In the genomic region with DNA sequence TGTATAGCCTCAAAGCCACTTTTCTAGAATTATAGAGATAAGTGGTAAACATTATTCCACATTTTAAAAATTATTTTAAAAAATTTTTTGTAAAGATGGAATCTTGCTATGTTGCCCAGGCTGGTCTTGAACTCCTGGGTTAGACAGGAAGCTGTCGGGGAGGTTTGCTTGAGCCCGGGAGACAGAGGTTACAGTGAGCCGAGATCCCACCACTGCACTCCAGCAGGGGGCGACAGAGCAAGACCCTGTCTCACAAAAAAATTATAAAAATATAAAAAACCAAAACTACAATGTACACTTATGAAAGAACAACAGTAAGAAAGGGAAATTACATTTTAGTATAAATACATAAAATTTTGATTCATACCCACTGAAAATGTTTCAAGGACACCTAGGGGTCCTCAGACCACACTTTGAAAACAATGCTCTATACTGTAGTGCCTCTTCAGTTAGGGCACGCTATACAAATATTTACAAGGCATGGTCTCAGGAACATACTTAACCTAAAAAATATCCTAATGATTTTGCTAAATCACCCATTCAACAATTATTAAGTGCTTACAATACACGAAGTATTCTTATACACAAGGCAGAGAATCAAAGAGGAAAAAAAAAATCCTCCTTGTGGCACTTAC, we compare ENCODE assay signal across 8 cellular contexts.
A peak's percentile ranks its signal among the peaks of the same experiment; 100 is the strongest.
DNase-seq lines count a peak whose midpoint lies in the region; ATAC-seq lines count a peak whose summit lies in the region.

No MANE protein-coding gene starts in this region.

- H3K9me3 ChIP-seq in GM23248 (ENCODE audit: low read depth) (no peaks in the 10 kb centered on the region), SJSA1 (replicated peaks) (no peaks in the 10 kb centered on the region)

- in situ Hi-C loops in GM23248 (cut with MboI), result loop anchor here (10.0 kb wide), 1 partner anchor 119 kb away; no protein-coding TSS in a partner anchor
- in situ Hi-C loops in G401 (cut with HindIII; ENCODE audit: low sequenced_read_pairs), result loop anchor here (25.0 kb wide), 1 partner anchor 112 kb away; the partner anchor contains the start of gene MRTFA

- H3K4me1 ChIP-seq in GM23248 (ENCODE audit: insufficient read depth), result peaks cover 42% of the 10 kb centered on the region
- peaks cover 13% of the 10 kb centered on the region for H3K4me1 ChIP-seq in SJSA1 (replicated peaks)

- peaks cover 34% of the 10 kb centered on the region for H3F3A ChIP-seq in GM23248 (ENCODE audit: insufficient read depth)

- no peaks in the 10 kb centered on the region for H3K9me3 Mint-ChIP-seq in activated naive CD4-positive, alpha-beta T cell treated with anti-CD3 and anti-CD28 coated beads for 36 hours

- H2AFZ ChIP-seq in GM23248, result no peak overlapping the region

- no peaks in the 10 kb centered on the region for H3K9me2 ChIP-seq in GM23248 (ENCODE audit: insufficient read depth)

- DNase-seq in GM23248 (peak; percentile 63), SJSA1 (ENCODE audit: low read depth in 1 of 2, low spot score in 2 of 2) (peak; percentile 42 to 63), left cardiac atrium (peak; percentile 61), G401 (ENCODE audit: low spot score) (no peak), NCI-H1417 treated with DMSO at 0.1 percent for 48 hours (lab: John Stamatoyannopoulos, UW) (no peak), middle frontal gyrus (ENCODE audit: extremely low spot score, low spot score) (no peak)
- peak; percentile 88 for DNase-seq in activated naive CD4-positive, alpha-beta T cell treated with anti-CD3 and anti-CD28 coated beads for 36 hours
- peak; percentile 65 to 69 for DNase-seq in stimulated activated CD4-positive, alpha-beta T cell treated with anti-CD3 and anti-CD28 coated beads, Interleukin-1b, Interleukin-23, amount 100 ng/mL, for 4 hours (ENCODE audit: low read depth in 2 of 2)

- no peak overlapping the region for H3K4me3 Mint-ChIP-seq in activated naive CD4-positive, alpha-beta T cell treated with anti-CD3 and anti-CD28 coated beads for 36 hours

- intact Hi-C loops in activated naive CD4-positive, alpha-beta T cell treated with anti-CD3 and anti-CD28 coated beads for 36 hours (cut with micrococcal nuclease), result loop anchor here (1.0 to 2.0 kb wide), 2 partner anchors 111 to 121 kb away; partner anchors contain the start of gene MRTFA
- intact Hi-C loops in left cardiac atrium (cut with DNase I), result loop anchor here (5.0 to 10.0 kb wide), 2 partner anchors 117 to 119 kb away; no protein-coding TSS in a partner anchor

- no peak overlapping the region for H3K9ac ChIP-seq in GM23248

- H3K36me3 ChIP-seq in GM23248 (ENCODE audit: low read depth), result no peaks in the 10 kb centered on the region
- H3K36me3 ChIP-seq in SJSA1, result 0 out of 2 replicates have a peak, but pooled peaks cover 2% of the 10 kb centered on the region

- H3K27me3 Mint-ChIP-seq in activated naive CD4-positive, alpha-beta T cell treated with anti-CD3 and anti-CD28 coated beads for 36 hours (ENCODE audit: low read depth), result no peaks in the 10 kb centered on the region

- H4K20me1 ChIP-seq in GM23248 (ENCODE audit: insufficient read depth), result no peaks in the 10 kb centered on the region

- H3K4me3 ChIP-seq in GM23248, result no peak overlapping the region
- no peak overlapping the region for H3K4me3 ChIP-seq in SJSA1

- H3K27ac Mint-ChIP-seq in activated naive CD4-positive, alpha-beta T cell treated with anti-CD3 and anti-CD28 coated beads for 36 hours, result peak overlapping the region; percentile 56

- WGBS in GM23248 (ENCODE audit: low coverage in 1 of 2, low lambda C conversion rate in 2 of 2, missing lambda C conversion rate in 2 of 2), 2 experiments, result 29 to 33% methylated on average over 6 of the region's 6 CpGs

- H3K4me2 ChIP-seq in GM23248 (ENCODE audit: unreplicated experiment), result peak overlapping the region; percentile 5

- H3K36me3 Mint-ChIP-seq in activated naive CD4-positive, alpha-beta T cell treated with anti-CD3 and anti-CD28 coated beads for 36 hours (ENCODE audit: low read depth), result peaks cover 10% of the 10 kb centered on the region

- peak in 1 of 2 donors; percentile 29 for ATAC-seq in left cardiac atrium

- H3K27me3 ChIP-seq in GM23248 (replicated peaks; ENCODE audit: insufficient read depth), result no peaks in the 10 kb centered on the region
- H3K27me3 ChIP-seq in SJSA1 (replicated peaks), result no peaks in the 10 kb centered on the region; the same call in 1 of the 2 replicates

- CTCF ChIA-PET in activated naive CD4-positive, alpha-beta T cell treated with anti-CD3 and anti-CD28 coated beads for 36 hours (lab: Charles Lee), result interaction anchor here (0.6 to 3.8 kb wide), 19 partner anchors 8 to 144 kb away, joined by 3 to 71 read pairs (median 5); partner anchors contain the start of gene MRTFA

- H3K27ac ChIP-seq in GM23248, result peak overlapping the region; percentile 6
- no peak overlapping the region for H3K27ac ChIP-seq in SJSA1

- peaks cover 97% of the 10 kb centered on the region for H3K79me2 ChIP-seq in GM23248 (ENCODE audit: insufficient read depth)

- peaks cover 51% of the 10 kb centered on the region for H3K4me1 Mint-ChIP-seq in activated naive CD4-positive, alpha-beta T cell treated with anti-CD3 and anti-CD28 coated beads for 36 hours (ENCODE audit: low read depth)

Comparison
In these comparisons a context has a peak if more than half of its experiments do, and no peak if none do; other contexts are left out.
1. DNase-seq: peak in GM23248 (single experiment), SJSA1 (2 of 2), activated naive CD4-positive, alpha-beta T cell treated with anti-CD3 and anti-CD28 coated beads for 36 hours (single experiment), left cardiac atrium (single experiment) and stimulated activated CD4-positive, alpha-beta T cell treated with anti-CD3 and anti-CD28 coated beads, Interleukin-1b, Interleukin-23, amount 100 ng/mL, for 4 hours (2 of 2); none in G401 (single experiment), NCI-H1417 treated with DMSO at 0.1 percent for 48 hours (single experiment) and middle frontal gyrus (single experiment).